ENCODE assay signal across 1 cellular context in genomic region chr11:1457856-1458255, GRCh38.
TF ChIP-seq lines count a peak whose summit lies in the region.

No MANE protein-coding gene starts in this region.

TF ChIP-seq in H1, 55 proteins besides CTCF, POLR2A, EP300 and RAD21:
- no peak for TF ChIP-seq TAF1 (IDR thresholded peaks at IDR 0.05; ENCODE audit: low read depth, low read length)
